8 cellular contexts compared by ENCODE assay signal in genomic region chr20:53593466-53594007, GRCh38. TPM values are rescaled to one million over a fixed set of nuclear protein-coding genes. Genes with fewer than 3 reads are reported as not detected.
A peak's percentile ranks its signal among the peaks of the same experiment; 100 is the strongest.
DNase-seq lines count a peak whose midpoint lies in the region; ATAC-seq, FAIRE-seq and TF ChIP-seq lines count a peak whose summit lies in the region.
"Not testable (repeated sequence)": the region's sequence is repeated elsewhere in the genome, so short reads cannot be mapped to it uniquely, and the experiment has no call there.

Gene ZNF217, minus strand, starts transcription at chr20:53593839. Its CDS starts 11,013 bp downstream, at chr20:53582826.

- H3K4me1 Mint-ChIP-seq in activated CD8-positive, alpha-beta T cell treated with anti-CD3 and anti-CD28 coated beads, Interleukin-2, amount 10 ng/mL, durations not matched to agents 7 days and 5 days (ENCODE audit: low read depth) = peaks cover 42% of the 10 kb centered on the region

- not testable (repeated sequence) for H3K9me3 Mint-ChIP-seq in activated CD8-positive, alpha-beta T cell treated with anti-CD3 and anti-CD28 coated beads, Interleukin-2, amount 10 ng/mL, durations not matched to agents 7 days and 5 days (ENCODE audit: insufficient read depth)

- H3K27ac ChIP-seq in A549 (peak within 1 kb of the TSS; percentile 99 to 100), coronary artery (peak within 1 kb of the TSS; percentile 90 to 100), skeletal muscle tissue (ENCODE audit: low read depth, low read length) (peak within 1 kb of the TSS; percentile 92)

- peak; percentile 46 for TF ChIP-seq POLR2A in A549 (IDR thresholded peaks at IDR 0.05; ENCODE audit: low read length)

- H3K27ac Mint-ChIP-seq in activated CD8-positive, alpha-beta T cell treated with anti-CD3 and anti-CD28 coated beads, Interleukin-2, amount 10 ng/mL, durations not matched to agents 7 days and 5 days = peak within 1 kb of the TSS; percentile 96

- not testable (repeated sequence) for H3K27me3 ChIP-seq in skeletal muscle tissue (ENCODE audit: control insufficient read depth in 3 of 3, insufficient read depth in 3 of 3, low read length in 3 of 3)

- H3K36me3 ChIP-seq in skeletal muscle tissue (ENCODE audit: control insufficient read depth in 3 of 3, insufficient read depth in 3 of 3, low read length in 3 of 3) = not testable (repeated sequence)

- peak within 1 kb of the TSS; percentile 99 for H3K4me2 ChIP-seq in A549

- not testable (repeated sequence) for FAIRE-seq in A549 (lab: Jason Lieb, UNC)

- ATAC-seq in A549 (peak; percentile 66 to 70), GM19324 (IDR thresholded peaks at IDR 0.05; ENCODE audit: low FRiP score, unreplicated experiment) (peak; percentile 34), HG03159 (IDR thresholded peaks at IDR 0.05; ENCODE audit: unreplicated experiment) (peak; percentile 18)
- ATAC-seq in activated CD8-positive, alpha-beta T cell treated with anti-CD3 and anti-CD28 coated beads, Interleukin-2, amount 10 ng/mL, durations not matched to agents 7 days and 5 days = peak; percentile 35

- not testable (repeated sequence) for H3K27me3 Mint-ChIP-seq in activated CD8-positive, alpha-beta T cell treated with anti-CD3 and anti-CD28 coated beads, Interleukin-2, amount 10 ng/mL, durations not matched to agents 7 days and 5 days (ENCODE audit: low read depth)

- peaks cover 34% of the 10 kb centered on the region for H3K4me1 ChIP-seq in A549
- H3K4me1 ChIP-seq in skeletal muscle tissue (ENCODE audit: control insufficient read depth in 3 of 3, insufficient read depth in 3 of 3, low read length in 3 of 3) = not testable (repeated sequence)

- TF ChIP-seq EP300 in A549 (IDR thresholded peaks at IDR 0.05) = not testable (repeated sequence)

- not testable (repeated sequence) for TF ChIP-seq RAD21 in A549 (conservative IDR thresholded peaks at IDR 0.05 in 1 of 2, IDR thresholded peaks at IDR 0.05 in 1 of 2)

- 0% methylated on average over 1 of the region's 66 CpGs for WGBS in A549 (ENCODE audit: missing lambda C conversion rate)

- peak within 1 kb of the TSS; percentile 94 for H3K4me3 ChIP-seq in A549
- peak within 1 kb of the TSS; percentile 96 for H3K4me3 ChIP-seq in coronary artery
- H3K4me3 ChIP-seq in skeletal muscle tissue (ENCODE audit: low read length in 3 of 3) = peak within 1 kb of the TSS; percentile 74 to 82 (median 77)

- POLR2A ChIA-PET in A549 (lab: Yijun Ruan, JAX) = interaction anchor here (0.8 to 5.3 kb wide), 17 partner anchors 11 to 348 kb away, joined by 3 to 69 read pairs (median 8); no protein-coding TSS in a partner anchor
- POLR2A ChIA-PET in activated CD8-positive, alpha-beta T cell treated with anti-CD3 and anti-CD28 coated beads, Interleukin-2, amount 10 ng/mL, durations not matched to agents 7 days and 5 days (lab: Charles Lee) = interaction anchor here (0.6 to 6.1 kb wide), 19 partner anchors 9 to 324 kb away, joined by 3 to 56 read pairs (median 5); no protein-coding TSS in a partner anchor

- TF ChIP-seq CTCF in A549 (IDR thresholded peaks at IDR 0.05); coronary artery (IDR thresholded peaks at IDR 0.05): not testable (repeated sequence)

- H3K36me3 Mint-ChIP-seq in activated CD8-positive, alpha-beta T cell treated with anti-CD3 and anti-CD28 coated beads, Interleukin-2, amount 10 ng/mL, durations not matched to agents 7 days and 5 days (ENCODE audit: low read depth) = peaks cover 55% of the 10 kb centered on the region

- CTCF ChIA-PET in A549 (lab: Yijun Ruan, JAX) = interaction anchor here (0.7 to 2.3 kb wide), 5 partner anchors 12 to 314 kb away, joined by 3 to 12 read pairs (median 4); no protein-coding TSS in a partner anchor
- CTCF ChIA-PET in activated CD8-positive, alpha-beta T cell treated with anti-CD3 and anti-CD28 coated beads, Interleukin-2, amount 10 ng/mL, durations not matched to agents 7 days and 5 days (lab: Charles Lee) = interaction anchor here (1.2 kb wide), 1 partner anchor 14 kb away, joined by 3 read pairs; no protein-coding TSS in a partner anchor

- H3K4me3 Mint-ChIP-seq in activated CD8-positive, alpha-beta T cell treated with anti-CD3 and anti-CD28 coated beads, Interleukin-2, amount 10 ng/mL, durations not matched to agents 7 days and 5 days = peak within 1 kb of the TSS; percentile 88

- DNase-seq in A549 (ENCODE audit: low read depth in 1 of 2, low spot score in 1 of 2) (peak in 1 of 2 experiments; percentile 76), NOMO-1 treated with DMSO at 0.1 percent for 48 hours (lab: John Stamatoyannopoulos, UW; ENCODE audit: unreplicated experiment) (peak; percentile 47), kidney tubule cell (ENCODE audit: low spot score) (peak; percentile 77)
- DNase-seq in activated CD8-positive, alpha-beta T cell treated with anti-CD3 and anti-CD28 coated beads, Interleukin-2, amount 10 ng/mL, durations not matched to agents 7 days and 5 days = peak; percentile 83
- not testable (repeated sequence) for DNase-seq in coronary artery (ENCODE audit: low spot score)

- H3K9me3 ChIP-seq in A549; skeletal muscle tissue (ENCODE audit: control insufficient read depth in 3 of 3, low read length in 3 of 3): not testable (repeated sequence)

- peak within 1 kb of the TSS; percentile 86 to 90 (median 88) for H3K9ac ChIP-seq in skeletal muscle tissue (ENCODE audit: low read depth in 1 of 3, low read length in 3 of 3)

TF ChIP-seq in A549, 52 proteins besides CTCF, POLR2A, EP300 and RAD21:
- TF ChIP-seq BCL3 (IDR thresholded peaks at IDR 0.05) (peak; percentile 41; the same call in 2 of the 3 replicates), JUN (IDR thresholded peaks at IDR 0.05) (peak; percentile 61 to 83; a peak in 2 of 5 replicates)

RNA-seq across cellular contexts. Expression of gene ZNF217, which starts in this region (rescaled TPM):
- polyA plus RNA-seq in A549 (2011; rRNA removed) (22.2 and 29.5 TPM in 2 replicates), A549 (2017; fragmentation: RNase III; extraction: RNeasy Plus Mini Kit Qiagen cat#74134 plus additional on column Dnase treatment) (28.1 to 30.5 TPM (median 29.9 TPM) in 3 replicates)
- polyA plus RNA-seq in A549 (2012; cell fraction: cytosol; rRNA removed) = 6.8 and 8.8 TPM in 2 replicates
- 8.9 and 11.6 TPM in 2 replicates for polyA plus RNA-seq in A549 (2012; cell fraction: nucleus; rRNA removed)
- 48.5 and 50.5 TPM in 2 replicates for polyA minus RNA-seq in A549 (2011; rRNA and poly(A)+ RNA removed)
- total RNA-seq in activated CD8-positive, alpha-beta T cell treated with anti-CD3 and anti-CD28 coated beads, Interleukin-2, amount 10 ng/mL, durations not matched to agents 7 days and 5 days = 100 to 1,000 TPM; 104 to 113 TPM
- total RNA-seq in skeletal muscle tissue = 8.4 TPM

Comparison
In these comparisons a context has a peak if more than half of its experiments do, and no peak if none do; other contexts are left out.
1. RNA of gene ZNF217 (total RNA-seq): 104 to 113 TPM in activated CD8-positive, alpha-beta T cell treated with anti-CD3 and anti-CD28 coated beads, Interleukin-2, amount 10 ng/mL, durations not matched to agents 7 days and 5 days; 8.4 TPM in skeletal muscle tissue (single experiment); every median in the first group is over 10 times any median in the second.
2. ATAC-seq: peak in every context shown above with its lines; median percentile 68 in A549; 35 in activated CD8-positive, alpha-beta T cell treated with anti-CD3 and anti-CD28 coated beads, Interleukin-2, amount 10 ng/mL, durations not matched to agents 7 days and 5 days; 34 in GM19324; 18 in HG03159.
3. Peak in every context shown above with its lines, with median percentiles within 50 percentile points of each other: H3K27ac ChIP-seq and H3K4me3 ChIP-seq.